ENCODE assay signal across 16 cellular contexts in genomic region chr19:2259331-2259730, GRCh38. TPM values are rescaled to one million over a fixed set of nuclear protein-coding genes. Genes with fewer than 3 reads are reported as not detected.
DNase-seq lines count a peak whose midpoint lies in the region; ATAC-seq and TF ChIP-seq lines count a peak whose summit lies in the region.
"Had no signal": no experiment of that assay in that cellular context is flagged by ENCODE, and none has a peak within 500 bp of the region (broad histone marks: within the 10 kb centered on the region; RNA-seq: fewer than 3 reads in every experiment).

No MANE protein-coding gene starts in this region.

- peak overlapping the region in 3 of 4 donors; percentile 48 to 81 (median 79) for H3K4me3 Mint-ChIP-seq in CD4-positive, CD25-positive, alpha-beta regulatory T cell
- H3K4me3 Mint-ChIP-seq: CD14-positive monocyte, nephron progenitor cell had no signal

- H3K9me3 ChIP-seq in CD4-positive, CD25-positive, alpha-beta regulatory T cell (ENCODE audit: control insufficient read depth in 2 of 2, low read length in 2 of 2), result no peaks in the 10 kb centered on the region
- H3K9me3 ChIP-seq in PC-3 (ENCODE audit: low read length), result no peaks in the 10 kb centered on the region
- H3K9me3 ChIP-seq in thyroid gland, result no peaks in the 10 kb centered on the region
- no peaks in the 10 kb centered on the region for H3K9me3 ChIP-seq in gastroesophageal sphincter
- H3K9me3 ChIP-seq: upper lobe of left lung had no signal

- WGBS in thyroid gland, 2 donors, result 89 to 94% methylated on average over 5 of the region's 5 CpGs
- WGBS in gastroesophageal sphincter (ENCODE audit: low coverage in 1 of 2), 2 donors, result 83 to 86% methylated on average over 4 to 5 of the region's 5 CpGs

- no peak overlapping the region for H3K4me3 ChIP-seq in CD4-positive, CD25-positive, alpha-beta regulatory T cell (ENCODE audit: low read depth, low read length)
- H3K4me3 ChIP-seq in PC-3 (ENCODE audit: low read length) (no peak overlapping the region), epithelial cell of esophagus (ENCODE audit: low read length) (no peak overlapping the region), thyroid gland (replicated peaks in 1 of 3) (no peak overlapping the region), gastroesophageal sphincter (no peak overlapping the region)
- H3K4me3 ChIP-seq: dorsolateral prefrontal cortex, upper lobe of left lung had no signal

- no peaks in the 10 kb centered on the region for H3F3A ChIP-seq in PC-3 (ENCODE audit: low read length, unreplicated experiment)

- H3K9me3 Mint-ChIP-seq in CD4-positive, CD25-positive, alpha-beta regulatory T cell, result no peaks in the 10 kb centered on the region
- H3K9me3 Mint-ChIP-seq: nephron progenitor cell had no signal

- TF ChIP-seq CTCF in PC-3 (conservative IDR thresholded peaks at IDR 0.05; ENCODE audit: low read depth, low read length) (no peak), epithelial cell of esophagus (IDR thresholded peaks at IDR 0.05; ENCODE audit: insufficient read depth, low read depth, low read length, missing control alignments) (no peak), thyroid gland (IDR thresholded peaks at IDR 0.05) (no peak), gastroesophageal sphincter (IDR thresholded peaks at IDR 0.05) (no peak)

- H3K9me2 ChIP-seq in PC-3 (replicated peaks; ENCODE audit: low read length), result no peaks in the 10 kb centered on the region

- TF ChIP-seq EP300 in gastroesophageal sphincter (IDR thresholded peaks at IDR 0.05), result no peak

- H3K36me3 ChIP-seq in CD4-positive, CD25-positive, alpha-beta regulatory T cell (ENCODE audit: control insufficient read depth, insufficient read depth, low read length), result no peaks in the 10 kb centered on the region
- H3K36me3 ChIP-seq in PC-3 (ENCODE audit: low read depth, low read length) (no peaks in the 10 kb centered on the region), thyroid gland (no peaks in the 10 kb centered on the region), gastroesophageal sphincter (no peaks in the 10 kb centered on the region)
- H3K36me3 ChIP-seq: upper lobe of left lung, WERI-Rb-1 had no signal

- peaks cover 48% of the 10 kb centered on the region for H3K4me1 ChIP-seq in CD4-positive, CD25-positive, alpha-beta regulatory T cell (ENCODE audit: control insufficient read depth, insufficient read depth, low read length, poor library complexity, severe bottlenecking)
- H3K4me1 ChIP-seq in PC-3 (ENCODE audit: insufficient read depth, low read length) (peaks cover 4% of the 10 kb centered on the region; the same call in 1 of the 2 replicates), thyroid gland (no peaks in the 10 kb centered on the region), gastroesophageal sphincter (no peaks in the 10 kb centered on the region)
- H3K4me1 ChIP-seq: upper lobe of left lung had no signal

- no peak for TF ChIP-seq POLR2A in thyroid gland (IDR thresholded peaks at IDR 0.05)
- TF ChIP-seq POLR2A in gastroesophageal sphincter (IDR thresholded peaks at IDR 0.05), result no peak

- H4K20me1 ChIP-seq in PC-3 (ENCODE audit: low read length), result no peaks in the 10 kb centered on the region

- H3K27me3 ChIP-seq in CD4-positive, CD25-positive, alpha-beta regulatory T cell (ENCODE audit: control insufficient read depth, insufficient read depth, low read length), result no peaks in the 10 kb centered on the region
- H3K27me3 ChIP-seq in PC-3 (ENCODE audit: low read length) (no peaks in the 10 kb centered on the region), thyroid gland (no peaks in the 10 kb centered on the region), gastroesophageal sphincter (peaks cover 19% of the 10 kb centered on the region)
- H3K27me3 ChIP-seq: upper lobe of left lung had no signal

- no TSS peak for BruUV-seq in PC-3 (replicated peaks; lab: Mats Ljungman, UMichigan)

- no peak overlapping the region for H3K4me2 ChIP-seq in PC-3 (ENCODE audit: low read length)

- intact Hi-C loops in PC-3 (cut with micrococcal nuclease) (no loop called here), thyroid gland (cut with DNase I) (no loop called here)

- H3K27ac Mint-ChIP-seq in CD4-positive, CD25-positive, alpha-beta regulatory T cell, result peak overlapping the region; percentile 92 to 100 (median 99)
- H3K27ac Mint-ChIP-seq: nephron progenitor cell had no signal

- peaks cover 5 to 53% (median 20%) of the 10 kb centered on the region in 4 donors for H3K4me1 Mint-ChIP-seq in CD4-positive, CD25-positive, alpha-beta regulatory T cell
- H3K4me1 Mint-ChIP-seq: nephron progenitor cell had no signal

- POLR2A ChIA-PET in PC-3 (lab: Charles Lee; ENCODE audit: unreplicated experiment), result interaction anchor here (0.5 kb wide), 1 partner anchor 69 kb away, joined by 3 read pairs; the partner anchor contains the start of gene LSM7

- CTCF ChIA-PET in PC-3 (lab: Charles Lee), result no interaction called here

- no peaks in the 10 kb centered on the region for H3K79me2 ChIP-seq in PC-3 (ENCODE audit: low read length)

- H3K27ac ChIP-seq in CD4-positive, CD25-positive, alpha-beta regulatory T cell (ENCODE audit: insufficient read depth, low read length, poor library complexity, severe bottlenecking), result peak overlapping the region; percentile 94
- no peak overlapping the region for H3K27ac ChIP-seq in PC-3 (ENCODE audit: low read length)
- H3K27ac ChIP-seq in thyroid gland, result no peak overlapping the region
- H3K27ac ChIP-seq in gastroesophageal sphincter, result no peak overlapping the region
- H3K27ac ChIP-seq: dorsolateral prefrontal cortex, upper lobe of left lung, WERI-Rb-1 had no signal

- H3K36me3 Mint-ChIP-seq in CD4-positive, CD25-positive, alpha-beta regulatory T cell, result no peaks in the 10 kb centered on the region
- H3K36me3 Mint-ChIP-seq: CD14-positive monocyte had no signal

- peaks cover 5% of the 10 kb centered on the region for H3K27me3 Mint-ChIP-seq in CD4-positive, CD25-positive, alpha-beta regulatory T cell

- H2AFZ ChIP-seq in PC-3 (ENCODE audit: low read length), result no peak overlapping the region

- DNase-seq in CD4-positive, CD25-positive, alpha-beta regulatory T cell, result no peak
- DNase-seq in DMS53 (lab: John Stamatoyannopoulos, UW) (peak; percentile 85), PC-3 (peak; percentile 59), epithelial cell of esophagus (ENCODE audit: low read depth) (peak; percentile 80), thyroid gland (no peak), epidermal melanocyte (ENCODE audit: insufficient read length, low spot score) (no peak)
- DNase-seq: dorsolateral prefrontal cortex; NCI-H1048; NCI-H2171 treated with DMSO at 0.1 percent for 48 hours; nephron progenitor cell; stimulated activated CD4-positive, alpha-beta T cell treated with anti-CD3 and anti-CD28 coated beads, Interleukin-1b, Interleukin-23, amount 100 ng/mL, for 48 hours; upper lobe of left lung; WERI-Rb-1 had no signal

- no peak for ATAC-seq in CD4-positive, CD25-positive, alpha-beta regulatory T cell (ENCODE audit: low read depth in 2 of 2)
- peak; percentile 73 for ATAC-seq in PC-3
- no peak for ATAC-seq in gastroesophageal sphincter

- no peak overlapping the region for H3K9ac ChIP-seq in PC-3 (ENCODE audit: low read length)

RNA-seq across cellular contexts. Expression of gene JSRP1, which starts 3.1 kb away (rescaled TPM):
- total RNA-seq in CD4-positive, CD25-positive, alpha-beta regulatory T cell, result 0.99 TPM
- 1 to 10 TPM in 3 of 4 donors, under 1 TPM in 1; 0.89 to 2.4 (median 1.8) TPM for polyA plus RNA-seq in CD4-positive, CD25-positive, alpha-beta regulatory T cell
- total RNA-seq in PC-3 (2014; rRNA removed), result not detected in 2 replicates
- total RNA-seq in thyroid gland, result not detected
- total RNA-seq in gastroesophageal sphincter, result under 1 TPM in 1 of 4 donors, not detected in 3; 0.37 TPM

RNA-seq across cellular contexts. Expression of gene AMH, which starts 10.2 kb away (rescaled TPM):
- 3.5 TPM for total RNA-seq in CD4-positive, CD25-positive, alpha-beta regulatory T cell
- not detected for polyA plus RNA-seq in CD4-positive, CD25-positive, alpha-beta regulatory T cell
- 6.0 and 7.7 TPM in 2 replicates for total RNA-seq in PC-3 (2014; rRNA removed)
- total RNA-seq in thyroid gland, result 1 to 10 TPM in 1 of 4 donors, under 1 TPM in 1, not detected in 2; 0.33 to 4.2 TPM
- 1 to 10 TPM in 1 of 4 donors, under 1 TPM in 3; 0.23 to 1.2 (median 0.47) TPM for total RNA-seq in gastroesophageal sphincter
- polyA plus RNA-seq: CD14-positive monocyte had no signal

RNA-seq across cellular contexts. Expression of gene PEAK3, which starts 22.6 kb away (rescaled TPM):
- not detected for total RNA-seq in CD4-positive, CD25-positive, alpha-beta regulatory T cell
- under 1 TPM; 0.10 to 0.32 (median 0.15) TPM for polyA plus RNA-seq in CD4-positive, CD25-positive, alpha-beta regulatory T cell
- total RNA-seq in PC-3 (2014; rRNA removed) (not detected in 2 replicates), thyroid gland (1 to 10 TPM in 1 of 4 donors, under 1 TPM in 3; 0.27 to 1.6 (median 0.59) TPM), gastroesophageal sphincter (1 to 10 TPM in 1 of 4 donors, under 1 TPM in 2, not detected in 1; 0.16 to 1.3 (median 0.27) TPM)
- total RNA-seq: G401 had no signal

RNA-seq across cellular contexts. Expression of gene SF3A2, which starts 22.7 kb away (rescaled TPM):
- 146 TPM for total RNA-seq in CD4-positive, CD25-positive, alpha-beta regulatory T cell
- 10 to 100 TPM; 13.5 to 26.0 (median 20.0) TPM for polyA plus RNA-seq in CD4-positive, CD25-positive, alpha-beta regulatory T cell
- total RNA-seq in PC-3 (2014; rRNA removed) (33.8 and 55.5 TPM in 2 replicates), thyroid gland (10 to 100 TPM; 25.7 to 39.8 (median 30.3) TPM), gastroesophageal sphincter (10 to 100 TPM; 27.5 to 40.3 (median 37.4) TPM)

RNA-seq across cellular contexts. Expression of gene PLEKHJ1, which starts 23.2 kb away (rescaled TPM):
- total RNA-seq in CD4-positive, CD25-positive, alpha-beta regulatory T cell, result 50.3 TPM
- 100 to 1,000 TPM in 3 of 4 donors, 10 to 100 TPM in 1; 97.7 to 121 (median 108) TPM for polyA plus RNA-seq in CD4-positive, CD25-positive, alpha-beta regulatory T cell
- 94.8 and 108 TPM in 2 replicates for total RNA-seq in PC-3 (2014; rRNA removed)
- 100 to 1,000 TPM in 3 of 4 donors, 10 to 100 TPM in 1; 86.7 to 179 (median 131) TPM for total RNA-seq in thyroid gland
- total RNA-seq in gastroesophageal sphincter, result 10 to 100 TPM; 41.6 to 56.7 (median 51.7) TPM

Comparison
In these comparisons a context has a peak if more than half of its experiments do, and no peak if none do; other contexts are left out.
1. DNase-seq: peak in DMS53 (single experiment), PC-3 (single experiment) and epithelial cell of esophagus (single experiment); none in CD4-positive, CD25-positive, alpha-beta regulatory T cell (0 of 3), thyroid gland (0 of 2) and epidermal melanocyte (single experiment).